Comparison of ENCODE assay signal across 8 cellular contexts in genomic region chr17:68258890-68259435, GRCh38. TPM values are rescaled to one million over a fixed set of nuclear protein-coding genes. Genes with fewer than 3 reads are reported as not detected.
DNase-seq lines count a peak whose midpoint lies in the region; ATAC-seq lines count a peak whose summit lies in the region.
"Not testable (repeated sequence)": the region's sequence is repeated elsewhere in the genome, so short reads cannot be mapped to it uniquely, and the experiment has no call there.

No MANE protein-coding gene starts in this region.

- ATAC-seq in GM19023 (IDR thresholded peaks at IDR 0.05; ENCODE audit: unreplicated experiment) (peak; percentile 93), HG02970 (IDR thresholded peaks at IDR 0.05; ENCODE audit: low FRiP score, unreplicated experiment) (peak; percentile 84), left colon (peak; percentile 91)

- DNase-seq in AML-193 (lab: John Stamatoyannopoulos, UW) (peak; percentile 53 to 63), NCI-H2171 treated with DMSO at 0.1 percent for 48 hours (lab: John Stamatoyannopoulos, UW) (peak; percentile 11), left colon (peak; percentile 36 to 69)
- DNase-seq in activated CD4-positive, alpha-beta T cell treated with anti-CD3 and anti-CD28 coated beads, Interleukin-2, amount 50 U/mL, for 4 hours: peak; percentile 65 to 74
- peak; percentile 83 for DNase-seq in central memory CD4-positive, alpha-beta T cell
- DNase-seq in stimulated activated CD4-positive, alpha-beta T cell treated with anti-CD3 and anti-CD28 coated beads, Interleukin-2, amount 100 ng/mL, for 24 hours: peak; percentile 72 to 75

- intact Hi-C loops in left colon (cut with DNase I, micrococcal nuclease): not testable (repeated sequence)

RNA-seq across cellular contexts. Expression of gene AMZ2, which starts 11.1 kb away (rescaled TPM):
- 10 to 100 TPM; 24.2 to 38.3 TPM for total RNA-seq in left colon

RNA-seq across cellular contexts. Expression of gene SLC16A6, which starts 32.0 kb away (rescaled TPM):
- under 1 TPM; 0.20 to 0.49 TPM for total RNA-seq in left colon

RNA-seq across cellular contexts. Expression of gene ARSG, which starts 32.3 kb away (rescaled TPM):
- 1 to 10 TPM in 1 of 2 donors, under 1 TPM in 1; 0.70 to 2.3 TPM for total RNA-seq in left colon

Comparison
In these comparisons a context has a peak if more than half of its experiments do, and no peak if none do; other contexts are left out.
1. Peak in every context shown above with its lines: DNase-seq and ATAC-seq.
2. DNase-seq: peak in every context shown above with its lines; median percentile 83 in central memory CD4-positive, alpha-beta T cell; 74 in stimulated activated CD4-positive, alpha-beta T cell treated with anti-CD3 and anti-CD28 coated beads, Interleukin-2, amount 100 ng/mL, for 24 hours; 70 in activated CD4-positive, alpha-beta T cell treated with anti-CD3 and anti-CD28 coated beads, Interleukin-2, amount 50 U/mL, for 4 hours; 58 in AML-193; 52 in left colon; 11 in NCI-H2171 treated with DMSO at 0.1 percent for 48 hours.